Comparison of ENCODE assay signal across 20 cellular contexts in the genomic region with DNA sequence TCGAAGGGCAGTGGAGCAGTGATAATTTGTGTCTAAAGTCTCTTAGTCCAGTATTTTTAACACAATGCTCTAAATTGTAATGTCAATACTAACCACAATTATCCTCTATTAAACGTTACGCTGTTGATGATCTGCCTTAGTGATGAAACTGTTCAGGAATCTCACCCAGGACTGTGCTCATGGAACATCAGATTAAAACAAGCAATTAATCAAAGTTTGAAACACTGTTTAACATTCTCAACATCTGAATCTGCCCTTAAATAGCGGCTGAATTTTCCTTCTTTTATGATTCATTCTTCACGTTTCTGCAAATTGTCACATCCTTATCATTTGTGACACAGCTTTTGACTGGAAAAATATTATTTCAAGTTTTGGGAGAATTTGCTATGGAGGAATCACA.
"Had no signal": no experiment of that assay in that cellular context is flagged by ENCODE, and none has a peak within 500 bp of the region (broad histone marks: within the 10 kb centered on the region; RNA-seq: fewer than 3 reads in every experiment).

No MANE protein-coding gene starts in this region.

- H3K27me3 ChIP-seq: foreskin keratinocyte, tibial artery had no signal

- H3K27ac ChIP-seq: foreskin keratinocyte, lower lobe of right lung, parathyroid adenoma, tibial artery, VCaP had no signal

- H3K4me1 ChIP-seq: foreskin keratinocyte, lower lobe of right lung, parathyroid adenoma, tibial artery had no signal

- H3K36me3 ChIP-seq: lower lobe of right lung, tibial artery had no signal

- H3K9ac ChIP-seq: parathyroid adenoma had no signal

- H2AFZ ChIP-seq: parathyroid adenoma had no signal

- DNase-seq: activated CD4-positive, alpha-beta memory T cell treated with anti-CD3 and anti-CD28 coated beads, Interleukin-2, amount 10 ng/mL, durations not matched to agents 7 days and 5 days; activated CD4-positive, alpha-beta T cell treated with anti-CD3 and anti-CD28 coated beads, Interleukin-2, amount 10 ng/mL, durations not matched to agents 24 days and 14 days; activated CD8-positive, alpha-beta memory T cell treated with anti-CD3 and anti-CD28 coated beads, Interleukin-2, amount 10 ng/mL, durations not matched to agents 7 days and 5 days; activated gamma-delta T cell treated with Interleukin-2 at 50 U/mL for 16 hours; activated T-cell treated with anti-CD3 and anti-CD28 coated beads for 4 hours; anterior cingulate cortex; effector CD4-positive, alpha-beta T cell; foreskin keratinocyte; kidney; lower lobe of right lung; naive B cell; nucleus accumbens; right cardiac atrium; stimulated activated CD4-positive, alpha-beta T cell treated with anti-CD3 and anti-CD28 coated beads, Interleukin-12 subunit alpha, Interleukin-12 subunit beta, amount 100 ng/mL, for 4 hours; substantia nigra; tibial artery had no signal

- FAIRE-seq: endometrium, kidney had no signal

- H3K4me3 ChIP-seq: lower lobe of right lung, tibial artery had no signal

- ATAC-seq: activated CD4-positive, CD25-positive, alpha-beta regulatory T cell treated with anti-CD3 and anti-CD28 coated beads, Interleukin-2, amount 50 U/mL, for 24 hours; activated CD8-positive, alpha-beta memory T cell treated with anti-CD3 and anti-CD28 coated beads, Interleukin-2, amount 10 ng/mL, durations not matched to agents 7 days and 5 days; foreskin keratinocyte; lower lobe of right lung; right cardiac atrium had no signal

- H3K79me2 ChIP-seq: parathyroid adenoma had no signal

- H3K9me3 ChIP-seq: lower lobe of right lung, tibial artery had no signal
